In the genomic region with DNA sequence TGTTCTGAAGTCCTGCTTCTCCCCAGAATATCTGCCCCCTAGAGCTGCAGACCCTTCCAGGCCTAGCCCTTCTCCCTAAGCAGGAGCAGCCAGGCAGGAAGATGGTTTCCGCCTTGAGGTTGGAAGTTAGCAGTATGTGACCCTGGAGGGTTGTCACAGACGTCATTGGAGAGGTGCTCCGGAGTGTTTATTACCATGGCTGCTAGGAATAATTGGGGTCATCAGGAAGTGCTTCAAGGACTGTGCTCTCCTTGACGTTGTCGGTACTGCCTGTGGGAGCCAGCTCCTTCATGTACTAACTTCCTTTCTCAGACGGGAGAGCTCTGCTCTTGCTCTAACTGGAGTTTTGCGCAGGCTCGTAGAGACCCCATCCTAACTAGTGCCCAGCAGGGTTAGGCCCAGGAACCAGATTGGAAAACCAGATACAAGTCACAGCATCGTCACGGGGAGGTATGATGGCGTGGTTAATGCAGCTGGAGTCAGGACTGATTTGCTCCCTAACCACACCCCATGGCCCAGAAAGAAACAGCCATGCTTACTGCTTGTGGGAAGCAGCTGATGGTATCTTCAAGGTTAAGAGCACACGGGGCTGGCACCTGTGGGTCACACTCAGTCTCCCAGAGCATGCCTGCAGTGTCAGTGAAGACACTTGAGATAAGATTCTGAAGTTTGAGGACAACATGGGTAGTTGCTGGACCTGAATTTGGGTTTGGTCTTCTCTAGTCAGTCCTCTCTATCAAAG, we compare ENCODE assay signal across 19 cellular contexts.
DNase-seq lines count a peak whose midpoint lies in the region; ATAC-seq and TF ChIP-seq lines count a peak whose summit lies in the region.
"Had no signal": no experiment of that assay in that cellular context is flagged by ENCODE, and none has a peak within 500 bp of the region (broad histone marks: within the 10 kb centered on the region; RNA-seq: fewer than 3 reads in every experiment).

No MANE protein-coding gene starts in this region.

- H4K20me1 ChIP-seq in BLaER1 treated with 17β-estradiol and CSF1 and Interleukin-3, amounts not matched to agents 10 nM and 100 nM = no peaks in the 10 kb centered on the region
- H4K20me1 ChIP-seq in H9 (ENCODE audit: control insufficient read depth, insufficient read depth, insufficient read length) = no peaks in the 10 kb centered on the region

- CTCF ChIA-PET in activated CD8-positive, alpha-beta T cell treated with anti-CD3 and anti-CD28 coated beads, Interleukin-2, amount 10 ng/mL, durations not matched to agents 7 days and 5 days (lab: Charles Lee) = interaction anchor here (1.0 to 2.8 kb wide), 5 partner anchors 10 to 105 kb away, joined by 3 to 35 read pairs (median 7); a partner anchor contains a TSS

- H3K36me3 ChIP-seq in BLaER1 treated with 17β-estradiol and CSF1 and Interleukin-3, amounts not matched to agents 10 nM and 100 nM = peaks cover 0 to 12% (median 9%) of the 10 kb centered on the region in 11 experiments; a peak in 11 of 22 replicates
- H3K36me3 ChIP-seq in right lobe of liver (no peaks in the 10 kb centered on the region), spleen (peaks cover 0 to 19% (median 0%) of the 10 kb centered on the region in 6 donors)
- H3K36me3 ChIP-seq: adrenal gland, thoracic aorta had no signal

- H4K5ac ChIP-seq in H9 (ENCODE audit: insufficient read length, low read depth, low read length) = no peak overlapping the region

- H3K4me2 ChIP-seq in BLaER1 treated with 17β-estradiol and CSF1 and Interleukin-3, amounts not matched to agents 10 nM and 100 nM = peak overlapping the region; percentile 8 to 91 (median 82); a peak in 21 of 22 replicates
- no peak overlapping the region for H3K4me2 ChIP-seq in H9 (ENCODE audit: insufficient read depth, insufficient read length, low read length)

- H3K4me3 ChIP-seq in BLaER1 treated with 17β-estradiol and CSF1 and Interleukin-3, amounts not matched to agents 10 nM and 100 nM = no peak overlapping the region
- H3K4me3 ChIP-seq in right lobe of liver (no peak overlapping the region), spleen (no peak overlapping the region)
- H3K4me3 ChIP-seq: adrenal gland, SK-N-MC, thoracic aorta had no signal

- peak; percentile 24 for DNase-seq in H9
- no peak for DNase-seq in activated CD8-positive, alpha-beta T cell treated with anti-CD3 and anti-CD28 coated beads, Interleukin-2, amount 10 ng/mL, durations not matched to agents 7 days and 5 days
- peak in 1 of 3 donors; percentile 15 for DNase-seq in right lobe of liver
- no peak for DNase-seq in activated T-cell treated with anti-CD3 and anti-CD28 coated beads, Interleukin-2, amount 50 U/mL, for 48 hours
- DNase-seq in spleen = no peak
- no peak for DNase-seq in islet precursor cell
- DNase-seq: activated CD4-positive, alpha-beta T cell treated with anti-CD3 and anti-CD28 coated beads for 4 hours; activated T-cell treated with anti-CD3 and anti-CD28 coated beads, Interleukin-2, amount 50 U/mL, for 72 hours; caudate nucleus; Karpas-422; kidney; NCI-H1105; NCI-H82; stimulated activated CD4-positive, alpha-beta T cell treated with anti-CD3 and anti-CD28 coated beads, Interleukin-4, amount 100 ng/mL, for 1 hour had no signal

- no peak overlapping the region for H3K4ac ChIP-seq in H9 (ENCODE audit: low read depth, low read length)

- H3K4me1 Mint-ChIP-seq in H9 = peaks cover 22 to 23% of the 10 kb centered on the region in 2 experiments
- H3K4me1 Mint-ChIP-seq in activated CD8-positive, alpha-beta T cell treated with anti-CD3 and anti-CD28 coated beads, Interleukin-2, amount 10 ng/mL, durations not matched to agents 7 days and 5 days (ENCODE audit: low read depth) = peaks cover 39% of the 10 kb centered on the region

- H3K27me3 ChIP-seq in BLaER1 treated with 17β-estradiol and CSF1 and Interleukin-3, amounts not matched to agents 10 nM and 100 nM = no peaks in the 10 kb centered on the region
- no peaks in the 10 kb centered on the region for H3K27me3 ChIP-seq in H9 (ENCODE audit: insufficient read depth, low read length)
- no peaks in the 10 kb centered on the region for H3K27me3 ChIP-seq in right lobe of liver
- H3K27me3 ChIP-seq in spleen (replicated peaks in 1 of 7) = no peaks in the 10 kb centered on the region
- H3K27me3 ChIP-seq: adrenal gland had no signal

- H2BK5ac ChIP-seq in H9 (ENCODE audit: insufficient read length, low read length) = no peak overlapping the region

- peak overlapping the region in 1 of 3 experiments; percentile 36; a peak in 1 of 7 replicates for H3K27ac Mint-ChIP-seq in H9
- peak overlapping the region; percentile 60 for H3K27ac Mint-ChIP-seq in activated CD8-positive, alpha-beta T cell treated with anti-CD3 and anti-CD28 coated beads, Interleukin-2, amount 10 ng/mL, durations not matched to agents 7 days and 5 days
- H3K27ac Mint-ChIP-seq: activated T-cell treated with anti-CD3 and anti-CD28 coated beads, Interleukin-2, amount 50 U/mL, for 72 hours had no signal

- H2BK120ac ChIP-seq in H9 (ENCODE audit: low read depth, low read length, poor library complexity, severe bottlenecking) = no peak overlapping the region

- H3K56ac ChIP-seq in H9 (ENCODE audit: insufficient read length, low read depth, low read length) = no peak overlapping the region

- peaks cover 26 to 56% (median 51%) of the 10 kb centered on the region in 10 experiments for H3K4me1 ChIP-seq in BLaER1 treated with 17β-estradiol and CSF1 and Interleukin-3, amounts not matched to agents 10 nM and 100 nM
- H3K4me1 ChIP-seq in H9 (ENCODE audit: insufficient read depth, low read length) = no peaks in the 10 kb centered on the region
- H3K4me1 ChIP-seq in right lobe of liver = peaks cover 0 to 14% (median 6%) of the 10 kb centered on the region in 4 donors
- peaks cover 0 to 24% (median 11%) of the 10 kb centered on the region in 6 donors for H3K4me1 ChIP-seq in spleen

- no peak overlapping the region for H2AK5ac ChIP-seq in H9 (ENCODE audit: insufficient read length, low read length)

- peak overlapping the region in 6 of 11 experiments; percentile 2 to 61 (median 42); a peak in 9 of 22 replicates for H3K27ac ChIP-seq in BLaER1 treated with 17β-estradiol and CSF1 and Interleukin-3, amounts not matched to agents 10 nM and 100 nM
- H3K27ac ChIP-seq in H9 (ENCODE audit: insufficient read length, low read depth, low read length) = no peak overlapping the region
- H3K27ac ChIP-seq in right lobe of liver = no peak overlapping the region
- H3K27ac ChIP-seq in spleen = no peak overlapping the region
- H3K27ac ChIP-seq: SK-N-MC, thoracic aorta had no signal

- H4K91ac ChIP-seq in H9 (ENCODE audit: insufficient read length, low read depth, low read length) = no peak overlapping the region

- no peak overlapping the region for H3K18ac ChIP-seq in H9 (ENCODE audit: insufficient read length, low read depth, low read length)

- H2BK20ac ChIP-seq in H9 (ENCODE audit: low read depth, low read length, poor library complexity, severe bottlenecking) = no peak overlapping the region

- no peak overlapping the region for H2BK12ac ChIP-seq in H9 (ENCODE audit: insufficient read length, low read depth, low read length)

- H3K4me3 Mint-ChIP-seq in H9 = no peak overlapping the region
- H3K4me3 Mint-ChIP-seq in activated CD8-positive, alpha-beta T cell treated with anti-CD3 and anti-CD28 coated beads, Interleukin-2, amount 10 ng/mL, durations not matched to agents 7 days and 5 days = no peak overlapping the region
- H3K4me3 Mint-ChIP-seq: activated T-cell treated with anti-CD3 and anti-CD28 coated beads, Interleukin-2, amount 50 U/mL, for 72 hours had no signal

- TF ChIP-seq CTCF in H9 (conservative IDR thresholded peaks at IDR 0.05) (no peak), right lobe of liver (IDR thresholded peaks at IDR 0.05) (no peak), spleen (IDR thresholded peaks at IDR 0.05 in 8 of 11, conservative IDR thresholded peaks at IDR 0.05 in 3 of 11) (no peak)

- H3T11ph ChIP-seq in H9 (ENCODE audit: low read length) = no peak overlapping the region

- peaks cover 2% of the 10 kb centered on the region for H3K27me3 Mint-ChIP-seq in H9 (ENCODE audit: low read depth)
- H3K27me3 Mint-ChIP-seq in activated CD8-positive, alpha-beta T cell treated with anti-CD3 and anti-CD28 coated beads, Interleukin-2, amount 10 ng/mL, durations not matched to agents 7 days and 5 days (ENCODE audit: low read depth) = no peaks in the 10 kb centered on the region

- ATAC-seq in activated CD8-positive, alpha-beta T cell treated with anti-CD3 and anti-CD28 coated beads, Interleukin-2, amount 10 ng/mL, durations not matched to agents 7 days and 5 days = peak; percentile 20
- ATAC-seq in right lobe of liver (peak; percentile 50 to 70 (median 58)), GM21390 (IDR thresholded peaks at IDR 0.05; ENCODE audit: unreplicated experiment) (no peak)
- ATAC-seq: activated T-cell treated with anti-CD3 and anti-CD28 coated beads, Interleukin-2, amount 50 U/mL, for 72 hours had no signal

- no peak overlapping the region for H4K8ac ChIP-seq in H9 (replicated peaks; ENCODE audit: insufficient read length, low read depth, low read length)

- no peaks in the 10 kb centered on the region for H3K79me1 ChIP-seq in H9 (ENCODE audit: insufficient read depth, low read depth, low read length, poor library complexity, severe bottlenecking)

- H3K9ac ChIP-seq in BLaER1 treated with 17β-estradiol and CSF1 and Interleukin-3, amounts not matched to agents 10 nM and 100 nM = peak overlapping the region in 3 of 11 experiments; percentile 6 to 49 (median 48); a peak in 7 of 22 replicates
- H3K9ac ChIP-seq in H9 (ENCODE audit: extremely low read depth, insufficient read length, low read length) = no peak overlapping the region

- peaks cover 5 to 7% of the 10 kb centered on the region in 2 experiments; a peak in 4 of 5 replicates for H3K9me3 Mint-ChIP-seq in H9
- peaks cover 6% of the 10 kb centered on the region for H3K9me3 Mint-ChIP-seq in activated CD8-positive, alpha-beta T cell treated with anti-CD3 and anti-CD28 coated beads, Interleukin-2, amount 10 ng/mL, durations not matched to agents 7 days and 5 days (ENCODE audit: insufficient read depth)

- intact Hi-C loops in right lobe of liver (cut with DNase I) = loop anchor here in 1 of 2 donors (10.0 kb wide), 1 partner anchor 132 kb away; no protein-coding TSS in a partner anchor
- intact Hi-C loops in spleen (cut with DNase I; ENCODE audit: low total_unique reads) = no loop called here

- no peak overlapping the region for H3K14ac ChIP-seq in H9 (ENCODE audit: insufficient read depth, low read length)

- H3K36me3 Mint-ChIP-seq in H9 (ENCODE audit: insufficient read depth in 1 of 3, low read depth in 3 of 3) = peaks cover 0 to 6% (median 5%) of the 10 kb centered on the region in 3 experiments; a peak in 4 of 7 replicates
- H3K36me3 Mint-ChIP-seq in activated CD8-positive, alpha-beta T cell treated with anti-CD3 and anti-CD28 coated beads, Interleukin-2, amount 10 ng/mL, durations not matched to agents 7 days and 5 days (ENCODE audit: low read depth) = peaks cover 16% of the 10 kb centered on the region

- no peak overlapping the region for H3K23ac ChIP-seq in H9 (ENCODE audit: insufficient read length, low read depth, low read length)

- no peaks in the 10 kb centered on the region for H3K79me2 ChIP-seq in H9 (ENCODE audit: insufficient read depth, low read length)

- no CpG with 5 or more reads among the region's 12 CpGs for WGBS in H9 (ENCODE audit: extremely low coverage, insufficient read length, low lambda C conversion rate)
- WGBS in right lobe of liver (ENCODE audit: insufficient coverage, low coverage, low lambda C conversion rate, missing lambda C conversion rate) = 71% methylated on average over 10 of the region's 12 CpGs
- WGBS in spleen, 5 donors = 47 to 62% (median 55%) methylated on average over 12 of the region's 12 CpGs

- POLR2A ChIA-PET in activated CD8-positive, alpha-beta T cell treated with anti-CD3 and anti-CD28 coated beads, Interleukin-2, amount 10 ng/mL, durations not matched to agents 7 days and 5 days (lab: Charles Lee) = interaction anchor here (1.0 to 1.2 kb wide), 2 partner anchors 106 to 108 kb away, joined by 3 to 4 read pairs; a partner anchor contains a TSS

- no peak overlapping the region for H2BK15ac ChIP-seq in H9 (ENCODE audit: low read depth, low read length)

- no peak overlapping the region for H2AFZ ChIP-seq in H9 (ENCODE audit: low read length)

- no peaks in the 10 kb centered on the region for H3K23me2 ChIP-seq in H9 (ENCODE audit: insufficient read length, low read depth, low read length, poor library complexity, severe bottlenecking)

- no peak for TF ChIP-seq POLR2A in right lobe of liver (IDR thresholded peaks at IDR 0.05)
- no peak for TF ChIP-seq POLR2A in spleen (IDR thresholded peaks at IDR 0.05)

- peaks cover 14 to 25% (median 20%) of the 10 kb centered on the region in 11 experiments for H3K9me3 ChIP-seq in BLaER1 treated with 17β-estradiol and CSF1 and Interleukin-3, amounts not matched to agents 10 nM and 100 nM (replicated peaks in 1 of 11)
- no peaks in the 10 kb centered on the region for H3K9me3 ChIP-seq in H9 (ENCODE audit: control insufficient read depth, low read depth, low read length)
- no peaks in the 10 kb centered on the region for H3K9me3 ChIP-seq in right lobe of liver
- H3K9me3 ChIP-seq in spleen = peaks cover 0 to 17% (median 13%) of the 10 kb centered on the region in 8 donors
- H3K9me3 ChIP-seq: adrenal gland, thoracic aorta had no signal

Comparison
In these comparisons a context has a peak if more than half of its experiments do, and no peak if none do; other contexts are left out.
1. H3K27ac ChIP-seq: peak in BLaER1 treated with 17β-estradiol and CSF1 and Interleukin-3, amounts not matched to agents 10 nM and 100 nM (6 of 11); none in H9 (single experiment), right lobe of liver (0 of 3) and spleen (0 of 8).